In genomic region chr7:155236386-155236785, GRCh38 we compare ENCODE assay signal across 2 cellular contexts.
TF ChIP-seq lines count a peak whose summit lies in the region.

No MANE protein-coding gene starts in this region.

TF ChIP-seq in GM23338, 12 proteins besides CTCF, POLR2A, EP300 and RAD21 (continued from another document):
- TF ChIP-seq, protein P1, sequence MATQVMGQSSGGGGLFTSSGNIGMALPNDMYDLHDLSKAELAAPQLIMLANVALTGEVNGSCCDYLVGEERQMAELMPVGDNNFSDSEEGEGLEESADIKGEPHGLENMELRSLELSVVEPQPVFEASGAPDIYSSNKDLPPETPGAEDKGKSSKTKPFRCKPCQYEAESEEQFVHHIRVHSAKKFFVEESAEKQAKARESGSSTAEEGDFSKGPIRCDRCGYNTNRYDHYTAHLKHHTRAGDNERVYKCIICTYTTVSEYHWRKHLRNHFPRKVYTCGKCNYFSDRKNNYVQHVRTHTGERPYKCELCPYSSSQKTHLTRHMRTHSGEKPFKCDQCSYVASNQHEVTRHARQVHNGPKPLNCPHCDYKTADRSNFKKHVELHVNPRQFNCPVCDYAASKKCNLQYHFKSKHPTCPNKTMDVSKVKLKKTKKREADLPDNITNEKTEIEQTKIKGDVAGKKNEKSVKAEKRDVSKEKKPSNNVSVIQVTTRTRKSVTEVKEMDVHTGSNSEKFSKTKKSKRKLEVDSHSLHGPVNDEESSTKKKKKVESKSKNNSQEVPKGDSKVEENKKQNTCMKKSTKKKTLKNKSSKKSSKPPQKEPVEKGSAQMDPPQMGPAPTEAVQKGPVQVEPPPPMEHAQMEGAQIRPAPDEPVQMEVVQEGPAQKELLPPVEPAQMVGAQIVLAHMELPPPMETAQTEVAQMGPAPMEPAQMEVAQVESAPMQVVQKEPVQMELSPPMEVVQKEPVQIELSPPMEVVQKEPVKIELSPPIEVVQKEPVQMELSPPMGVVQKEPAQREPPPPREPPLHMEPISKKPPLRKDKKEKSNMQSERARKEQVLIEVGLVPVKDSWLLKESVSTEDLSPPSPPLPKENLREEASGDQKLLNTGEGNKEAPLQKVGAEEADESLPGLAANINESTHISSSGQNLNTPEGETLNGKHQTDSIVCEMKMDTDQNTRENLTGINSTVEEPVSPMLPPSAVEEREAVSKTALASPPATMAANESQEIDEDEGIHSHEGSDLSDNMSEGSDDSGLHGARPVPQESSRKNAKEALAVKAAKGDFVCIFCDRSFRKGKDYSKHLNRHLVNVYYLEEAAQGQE (IDR thresholded peaks at IDR 0.05; ENCODE audit: unreplicated experiment) = no peak
- no peak for TF ChIP-seq NANOG (IDR thresholded peaks at IDR 0.05; ENCODE audit: borderline replicate concordance)
- TF ChIP-seq, protein P2, sequence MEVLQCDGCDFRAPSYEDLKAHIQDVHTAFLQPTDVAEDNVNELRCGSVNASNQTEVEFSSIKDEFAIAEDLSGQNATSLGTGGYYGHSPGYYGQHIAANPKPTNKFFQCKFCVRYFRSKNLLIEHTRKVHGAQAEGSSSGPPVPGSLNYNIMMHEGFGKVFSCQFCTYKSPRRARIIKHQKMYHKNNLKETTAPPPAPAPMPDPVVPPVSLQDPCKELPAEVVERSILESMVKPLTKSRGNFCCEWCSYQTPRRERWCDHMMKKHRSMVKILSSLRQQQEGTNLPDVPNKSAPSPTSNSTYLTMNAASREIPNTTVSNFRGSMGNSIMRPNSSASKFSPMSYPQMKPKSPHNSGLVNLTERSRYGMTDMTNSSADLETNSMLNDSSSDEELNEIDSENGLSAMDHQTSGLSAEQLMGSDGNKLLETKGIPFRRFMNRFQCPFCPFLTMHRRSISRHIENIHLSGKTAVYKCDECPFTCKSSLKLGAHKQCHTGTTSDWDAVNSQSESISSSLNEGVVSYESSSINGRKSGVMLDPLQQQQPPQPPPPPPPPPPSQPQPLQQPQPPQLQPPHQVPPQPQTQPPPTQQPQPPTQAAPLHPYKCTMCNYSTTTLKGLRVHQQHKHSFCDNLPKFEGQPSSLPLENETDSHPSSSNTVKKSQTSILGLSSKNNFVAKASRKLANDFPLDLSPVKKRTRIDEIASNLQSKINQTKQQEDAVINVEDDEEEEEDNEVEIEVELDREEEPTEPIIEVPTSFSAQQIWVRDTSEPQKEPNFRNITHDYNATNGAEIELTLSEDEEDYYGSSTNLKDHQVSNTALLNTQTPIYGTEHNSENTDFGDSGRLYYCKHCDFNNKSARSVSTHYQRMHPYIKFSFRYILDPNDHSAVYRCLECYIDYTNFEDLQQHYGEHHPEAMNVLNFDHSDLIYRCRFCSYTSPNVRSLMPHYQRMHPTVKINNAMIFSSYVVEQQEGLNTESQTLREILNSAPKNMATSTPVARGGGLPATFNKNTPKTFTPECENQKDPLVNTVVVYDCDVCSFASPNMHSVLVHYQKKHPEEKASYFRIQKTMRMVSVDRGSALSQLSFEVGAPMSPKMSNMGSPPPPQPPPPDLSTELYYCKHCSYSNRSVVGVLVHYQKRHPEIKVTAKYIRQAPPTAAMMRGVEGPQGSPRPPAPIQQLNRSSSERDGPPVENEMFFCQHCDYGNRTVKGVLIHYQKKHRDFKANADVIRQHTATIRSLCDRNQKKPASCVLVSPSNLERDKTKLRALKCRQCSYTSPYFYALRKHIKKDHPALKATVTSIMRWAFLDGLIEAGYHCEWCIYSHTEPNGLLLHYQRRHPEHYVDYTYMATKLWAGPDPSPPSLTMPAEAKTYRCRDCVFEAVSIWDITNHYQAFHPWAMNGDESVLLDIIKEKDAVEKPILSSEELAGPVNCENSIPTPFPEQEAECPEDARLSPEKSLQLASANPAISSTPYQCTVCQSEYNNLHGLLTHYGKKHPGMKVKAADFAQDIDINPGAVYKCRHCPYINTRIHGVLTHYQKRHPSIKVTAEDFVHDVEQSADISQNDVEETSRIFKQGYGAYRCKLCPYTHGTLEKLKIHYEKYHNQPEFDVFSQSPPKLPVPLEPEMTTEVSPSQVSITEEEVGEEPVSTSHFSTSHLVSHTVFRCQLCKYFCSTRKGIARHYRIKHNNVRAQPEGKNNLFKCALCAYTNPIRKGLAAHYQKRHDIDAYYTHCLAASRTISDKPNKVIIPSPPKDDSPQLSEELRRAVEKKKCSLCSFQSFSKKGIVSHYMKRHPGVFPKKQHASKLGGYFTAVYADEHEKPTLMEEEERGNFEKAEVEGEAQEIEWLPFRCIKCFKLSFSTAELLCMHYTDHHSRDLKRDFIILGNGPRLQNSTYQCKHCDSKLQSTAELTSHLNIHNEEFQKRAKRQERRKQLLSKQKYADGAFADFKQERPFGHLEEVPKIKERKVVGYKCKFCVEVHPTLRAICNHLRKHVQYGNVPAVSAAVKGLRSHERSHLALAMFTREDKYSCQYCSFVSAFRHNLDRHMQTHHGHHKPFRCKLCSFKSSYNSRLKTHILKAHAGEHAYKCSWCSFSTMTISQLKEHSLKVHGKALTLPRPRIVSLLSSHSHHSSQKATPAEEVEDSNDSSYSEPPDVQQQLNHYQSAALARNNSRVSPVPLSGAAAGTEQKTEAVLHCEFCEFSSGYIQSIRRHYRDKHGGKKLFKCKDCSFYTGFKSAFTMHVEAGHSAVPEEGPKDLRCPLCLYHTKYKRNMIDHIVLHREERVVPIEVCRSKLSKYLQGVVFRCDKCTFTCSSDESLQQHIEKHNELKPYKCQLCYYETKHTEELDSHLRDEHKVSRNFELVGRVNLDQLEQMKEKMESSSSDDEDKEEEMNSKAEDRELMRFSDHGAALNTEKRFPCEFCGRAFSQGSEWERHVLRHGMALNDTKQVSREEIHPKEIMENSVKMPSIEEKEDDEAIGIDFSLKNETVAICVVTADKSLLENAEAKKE (CRISPR knock-in tag; IDR thresholded peaks at IDR 0.05) = no peak
- TF ChIP-seq JUNB (IDR thresholded peaks at IDR 0.05; ENCODE audit: unreplicated experiment) = no peak
- TF ChIP-seq POLR2AphosphoS5 (IDR thresholded peaks at IDR 0.05; ENCODE audit: low read depth) = no peak
- no peak for TF ChIP-seq ETS1 (IDR thresholded peaks at IDR 0.05)
- no peak for TF ChIP-seq EZH2 (IDR thresholded peaks at IDR 0.05; ENCODE audit: low read depth, unreplicated experiment)
- TF ChIP-seq ZNF331 (CRISPR knock-in tag; IDR thresholded peaks at IDR 0.05; ENCODE audit: low read depth) = no peak
- TF ChIP-seq ZNF114 (CRISPR knock-in tag; IDR thresholded peaks at IDR 0.05) = no peak

TF ChIP-seq in GM12878, 131 proteins besides CTCF, POLR2A, EP300 and RAD21 (continued from another document):
- TF ChIP-seq USF1 (IDR thresholded peaks at IDR 0.05; ENCODE audit: borderline replicate concordance, extremely low read length, insufficient read depth, low read depth, low read length) = no peak
- no peak for TF ChIP-seq ZNF274 (IDR thresholded peaks at IDR 0.05; ENCODE audit: insufficient read depth, insufficient read length)
